In genomic region chr9:37144762-37145161, GRCh38 we compare ENCODE assay signal across 8 cellular contexts. TPM values are rescaled to one million over a fixed set of nuclear protein-coding genes. Genes with fewer than 3 reads are reported as not detected.
DNase-seq lines count a peak whose midpoint lies in the region; ATAC-seq and TF ChIP-seq lines count a peak whose summit lies in the region.

No MANE protein-coding gene starts in this region.

- H3K36me3 ChIP-seq in KOPT-K1 (ENCODE audit: insufficient read depth, low read length) = peaks cover 6% of the 10 kb centered on the region

- H3K9me3 Mint-ChIP-seq in mesothelial cell of epicardium = no peaks in the 10 kb centered on the region

- no peaks in the 10 kb centered on the region for H3K36me3 Mint-ChIP-seq in mesothelial cell of epicardium

- ATAC-seq in GM19452 (IDR thresholded peaks at IDR 0.05; ENCODE audit: unreplicated experiment) (peak; percentile 56), HG03457 (IDR thresholded peaks at IDR 0.05; ENCODE audit: unreplicated experiment) (no peak)

- H3K27ac Mint-ChIP-seq in mesothelial cell of epicardium = no peak overlapping the region

- TF ChIP-seq CTCF in foreskin fibroblast (IDR thresholded peaks at IDR 0.05; ENCODE audit: low read depth, low read length) (no peak), mesothelial cell of epicardium (IDR thresholded peaks at IDR 0.05; ENCODE audit: unreplicated experiment) (no peak)

- peak; percentile 35 for DNase-seq in Caki2 (ENCODE audit: low read depth)
- peak; percentile 12 to 45 for DNase-seq in foreskin fibroblast
- DNase-seq in mesothelial cell of epicardium (ENCODE audit: low spot score in 2 of 2, unreplicated experiment in 2 of 2) = no peak
- DNase-seq in SIG-M5 treated with dmso at 0.1 percent for 504 hours (lab: John Stamatoyannopoulos, UW; ENCODE audit: unreplicated experiment) = no peak
- no peak for DNase-seq in cerebellum (ENCODE audit: low spot score)

- H3K4me3 Mint-ChIP-seq in mesothelial cell of epicardium = no peak overlapping the region

- H3K27ac ChIP-seq in KOPT-K1 (ENCODE audit: low read depth, low read length, poor library complexity, severe bottlenecking) = peak overlapping the region; percentile 72

- in situ Hi-C loops in Caki2 (cut with HindIII; ENCODE audit: low pct_unique_long_range_greater_than_20kb, low sequenced_read_pairs) = no loop called here

- no peaks in the 10 kb centered on the region for H3K9me3 ChIP-seq in KOPT-K1 (ENCODE audit: insufficient read depth, low read length, poor library complexity, severe bottlenecking)

- H3K27me3 Mint-ChIP-seq in mesothelial cell of epicardium (ENCODE audit: low read depth) = no peaks in the 10 kb centered on the region

- H3K4me1 Mint-ChIP-seq in mesothelial cell of epicardium = peaks cover 5% of the 10 kb centered on the region

- no peak overlapping the region for H3K4me3 ChIP-seq in foreskin fibroblast (ENCODE audit: low read depth in 1 of 2, low read length in 2 of 2)

RNA-seq across cellular contexts. Expression of gene ZCCHC7, which starts 24.4 kb away (rescaled TPM):
- total RNA-seq in Caki2 (2014; rRNA removed; shearing (Covaris generic); ENCODE audit: low replicate concordance) = 11.8 and 15.4 TPM in 2 replicates
- total RNA-seq in mesothelial cell of epicardium (27.0 to 31.3 TPM (median 27.8 TPM) in 3 replicates), cerebellum (23.0 TPM)

Comparison
In these comparisons a context has a peak if more than half of its experiments do, and no peak if none do; other contexts are left out.
1. DNase-seq: peak in Caki2 (single experiment) and foreskin fibroblast (2 of 2); none in mesothelial cell of epicardium (0 of 2), SIG-M5 treated with dmso at 0.1 percent for 504 hours (single experiment) and cerebellum (single experiment).